23 cellular contexts compared by ENCODE assay signal in genomic region chr6:82740066-82740465, GRCh38.
"Had no signal": no experiment of that assay in that cellular context is flagged by ENCODE, and none has a peak within 500 bp of the region (broad histone marks: within the 10 kb centered on the region; RNA-seq: fewer than 3 reads in every experiment).

No MANE protein-coding gene starts in this region.

- H3K27ac Mint-ChIP-seq: activated CD4-positive, alpha-beta T cell treated with anti-CD3 and anti-CD28 coated beads, Interleukin-2, amount 10 ng/mL, durations not matched to agents 7 days and 5 days; activated CD8-positive, alpha-beta memory T cell treated with anti-CD3 and anti-CD28 coated beads, Interleukin-2, amount 10 ng/mL, durations not matched to agents 7 days and 5 days; activated CD8-positive, alpha-beta T cell treated with anti-CD3 and anti-CD28 coated beads for 36 hours; activated naive CD4-positive, alpha-beta T cell treated with anti-CD3 and anti-CD28 coated beads, Interleukin-2, amount 50 U/mL, for 72 hours; activated T-helper 17 cell treated with anti-CD3 and anti-CD28 coated beads, Interleukin-2, amount 50 U/mL, for 72 hours; memory B cell; natural killer cell treated with Interleukin-12 subunit alpha and Interleukin-12 subunit beta and Interleukin-15 and Interleukin-18, amount 100 ng/mL, for 72 hours; stimulated activated naive B cell treated with anti-CD40 and anti-IgM and Interleukin-4, amounts not matched to agents 10 μg/mL and 1 μg/mL and 100 μg/mL, for 72 hours; T-helper 2 cell treated with Interferon-gamma antibody and Interleukin-4, amounts not matched to agents 5 μg/mL and 100 μg/mL, for 36 hours had no signal

- DNase-seq: activated CD4-positive, alpha-beta T cell treated with anti-CD3 and anti-CD28 coated beads, Interleukin-2, amount 10 ng/mL, durations not matched to agents 7 days and 5 days; activated CD4-positive, CD25-positive, alpha-beta regulatory T cell treated with anti-CD3 and anti-CD28 coated beads, Interleukin-2, amount 50 U/mL, for 72 hours; activated CD8-positive, alpha-beta memory T cell treated with anti-CD3 and anti-CD28 coated beads, Interleukin-2, amount 10 ng/mL, durations not matched to agents 7 days and 5 days; activated CD8-positive, alpha-beta T cell treated with anti-CD3 and anti-CD28 coated beads for 36 hours; aorta; dorsolateral prefrontal cortex; occipital lobe; stimulated activated CD4-positive, alpha-beta T cell treated with anti-CD3 and anti-CD28 coated beads, Interleukin-2, amount 100 ng/mL, for 48 hours; stimulated activated CD8-positive, alpha-beta memory T cell treated with anti-CD3 and anti-CD28 coated beads, Interleukin-4, amount 100 ng/mL, for 48 hours; stimulated activated naive B cell treated with anti-CD40 and anti-IgM and Interleukin-4, amounts not matched to agents 10 μg/mL and 1 μg/mL and 100 μg/mL, for 72 hours; transverse colon had no signal

- H3K9me3 Mint-ChIP-seq: activated CD4-positive, alpha-beta T cell treated with anti-CD3 and anti-CD28 coated beads, Interleukin-2, amount 10 ng/mL, durations not matched to agents 7 days and 5 days; activated CD8-positive, alpha-beta T cell treated with anti-CD3 and anti-CD28 coated beads for 36 hours; activated naive CD4-positive, alpha-beta T cell treated with anti-CD3 and anti-CD28 coated beads, Interleukin-2, amount 50 U/mL, for 72 hours; activated T-helper 17 cell treated with anti-CD3 and anti-CD28 coated beads, Interleukin-2, amount 50 U/mL, for 72 hours; central memory CD8-positive, alpha-beta T cell; memory B cell; stimulated activated naive B cell treated with anti-CD40 and anti-IgM and Interleukin-4, amounts not matched to agents 10 μg/mL and 1 μg/mL and 100 μg/mL, for 72 hours; T-helper 2 cell treated with Interferon-gamma antibody and Interleukin-4, amounts not matched to agents 5 μg/mL and 100 μg/mL, for 36 hours had no signal

- ATAC-seq: activated CD8-positive, alpha-beta memory T cell treated with anti-CD3 and anti-CD28 coated beads, Interleukin-2, amount 10 ng/mL, durations not matched to agents 7 days and 5 days; activated CD8-positive, alpha-beta T cell treated with anti-CD3 and anti-CD28 coated beads for 36 hours; activated naive CD4-positive, alpha-beta T cell treated with anti-CD3 and anti-CD28 coated beads, Interleukin-2, amount 50 U/mL, for 72 hours; activated T-helper 17 cell treated with anti-CD3 and anti-CD28 coated beads, Interleukin-2, amount 50 U/mL, for 72 hours; gastroesophageal sphincter; natural killer cell treated with Interleukin-12 subunit alpha and Interleukin-12 subunit beta and Interleukin-15 and Interleukin-18, amount 100 ng/mL, for 72 hours; stimulated activated naive B cell treated with anti-CD40 and anti-IgM and Interleukin-4, amounts not matched to agents 10 μg/mL and 1 μg/mL and 100 μg/mL, for 72 hours had no signal

- H3K4me1 ChIP-seq: gastroesophageal sphincter, transverse colon, vagina had no signal

- H3K4me3 ChIP-seq: dorsolateral prefrontal cortex, gastroesophageal sphincter, transverse colon, vagina had no signal

- H3K27me3 ChIP-seq: dorsolateral prefrontal cortex, gastroesophageal sphincter, transverse colon, vagina had no signal

- H3K27ac ChIP-seq: epithelial cell of prostate, gastroesophageal sphincter, transverse colon, vagina, VCaP had no signal

- H3K4me3 Mint-ChIP-seq: activated CD4-positive, alpha-beta T cell treated with anti-CD3 and anti-CD28 coated beads, Interleukin-2, amount 10 ng/mL, durations not matched to agents 7 days and 5 days; activated CD8-positive, alpha-beta memory T cell treated with anti-CD3 and anti-CD28 coated beads, Interleukin-2, amount 10 ng/mL, durations not matched to agents 7 days and 5 days; activated CD8-positive, alpha-beta T cell treated with anti-CD3 and anti-CD28 coated beads for 36 hours; activated T-helper 17 cell treated with anti-CD3 and anti-CD28 coated beads, Interleukin-2, amount 50 U/mL, for 72 hours; central memory CD8-positive, alpha-beta T cell; memory B cell; natural killer cell treated with Interleukin-12 subunit alpha and Interleukin-12 subunit beta and Interleukin-15 and Interleukin-18, amount 100 ng/mL, for 72 hours; stimulated activated naive B cell treated with anti-CD40 and anti-IgM and Interleukin-4, amounts not matched to agents 10 μg/mL and 1 μg/mL and 100 μg/mL, for 72 hours; T-helper 2 cell treated with Interferon-gamma antibody and Interleukin-4, amounts not matched to agents 5 μg/mL and 100 μg/mL, for 36 hours had no signal

- FAIRE-seq: colon, islet of Langerhans had no signal

- H3K9me3 ChIP-seq: gastroesophageal sphincter, transverse colon, vagina had no signal

- H3K36me3 Mint-ChIP-seq: activated CD8-positive, alpha-beta memory T cell treated with anti-CD3 and anti-CD28 coated beads, Interleukin-2, amount 10 ng/mL, durations not matched to agents 7 days and 5 days; activated naive CD4-positive, alpha-beta T cell treated with anti-CD3 and anti-CD28 coated beads, Interleukin-2, amount 50 U/mL, for 72 hours; memory B cell; natural killer cell treated with Interleukin-12 subunit alpha and Interleukin-12 subunit beta and Interleukin-15 and Interleukin-18, amount 100 ng/mL, for 72 hours; stimulated activated naive B cell treated with anti-CD40 and anti-IgM and Interleukin-4, amounts not matched to agents 10 μg/mL and 1 μg/mL and 100 μg/mL, for 72 hours had no signal

- H3K27me3 Mint-ChIP-seq: memory B cell; natural killer cell treated with Interleukin-12 subunit alpha and Interleukin-12 subunit beta and Interleukin-15 and Interleukin-18, amount 100 ng/mL, for 72 hours had no signal

- H3K36me3 ChIP-seq: gastroesophageal sphincter, transverse colon, vagina had no signal

- H3K4me1 Mint-ChIP-seq: activated CD4-positive, alpha-beta T cell treated with anti-CD3 and anti-CD28 coated beads, Interleukin-2, amount 10 ng/mL, durations not matched to agents 7 days and 5 days; activated CD8-positive, alpha-beta memory T cell treated with anti-CD3 and anti-CD28 coated beads, Interleukin-2, amount 10 ng/mL, durations not matched to agents 7 days and 5 days; activated T-helper 17 cell treated with anti-CD3 and anti-CD28 coated beads, Interleukin-2, amount 50 U/mL, for 72 hours; central memory CD8-positive, alpha-beta T cell; memory B cell; stimulated activated naive B cell treated with anti-CD40 and anti-IgM and Interleukin-4, amounts not matched to agents 10 μg/mL and 1 μg/mL and 100 μg/mL, for 72 hours had no signal
